In genomic region chr17:14904406-14904805, GRCh38 we compare ENCODE assay signal across 18 cellular contexts.
DNase-seq lines count a peak whose midpoint lies in the region; ATAC-seq and TF ChIP-seq lines count a peak whose summit lies in the region.
"Had no signal": no experiment of that assay in that cellular context is flagged by ENCODE, and none has a peak within 500 bp of the region (broad histone marks: within the 10 kb centered on the region; RNA-seq: fewer than 3 reads in every experiment).

No MANE protein-coding gene starts in this region.

- no peak overlapping the region for H3K27ac Mint-ChIP-seq in WTC11
- H3K27ac Mint-ChIP-seq: CD4-positive, CD25-positive, alpha-beta regulatory T cell had no signal

- H3K36me3 Mint-ChIP-seq in WTC11: no peaks in the 10 kb centered on the region
- H3K36me3 Mint-ChIP-seq: CD4-positive, CD25-positive, alpha-beta regulatory T cell had no signal

- POLR2A ChIA-PET in WTC11 (lab: Charles Lee): no interaction called here

- no peak overlapping the region for H3K4me3 ChIP-seq in cardiac fibroblast (replicated peaks in 1 of 2; ENCODE audit: low read depth in 2 of 2, low read length in 2 of 2)

- H3K9me3 Mint-ChIP-seq in WTC11: peaks cover 2% of the 10 kb centered on the region; the same call in 1 of the 2 replicates

- H3K27me3 Mint-ChIP-seq in WTC11 (ENCODE audit: low read depth): no peaks in the 10 kb centered on the region

- ATAC-seq in WTC11 (no peak), HG03342 (IDR thresholded peaks at IDR 0.05; ENCODE audit: unreplicated experiment) (no peak)
- ATAC-seq: PC-3 had no signal

- CTCF ChIA-PET in WTC11 (lab: Charles Lee): no interaction called here

- H3K4me3 Mint-ChIP-seq in WTC11: no peak overlapping the region
- H3K4me3 Mint-ChIP-seq: CD4-positive, CD25-positive, alpha-beta regulatory T cell had no signal

- DNase-seq in ELR (ENCODE audit: low read depth) (peak; percentile 58), cardiac fibroblast (ENCODE audit: low read depth in 2 of 2) (peak; percentile 11 to 74), iris pigment epithelial cell (ENCODE audit: low read depth) (peak; percentile 54), stromal cell of bone marrow (ENCODE audit: low read depth) (peak; percentile 67), WTC11 (ENCODE audit: low spot score) (no peak), retina (no peak)
- DNase-seq: CD4-positive, CD25-positive, alpha-beta regulatory T cell; COR-L47; DMS 273 treated with DMSO at 0.1 percent for 48 hours; DND-41; GF-D8; NCI-H1417; NCI-H1930; NCI-H2171; NCI-H526; PC-3; SIG-M5 had no signal

- TF ChIP-seq CTCF in cardiac fibroblast (IDR thresholded peaks at IDR 0.05; ENCODE audit: low read depth, low read length) (no peak), WTC11 (IDR thresholded peaks at IDR 0.05) (no peak)

- peaks cover 4% of the 10 kb centered on the region; the same call in 1 of the 2 replicates for H3K4me1 Mint-ChIP-seq in WTC11
- H3K4me1 Mint-ChIP-seq: CD4-positive, CD25-positive, alpha-beta regulatory T cell had no signal

TF ChIP-seq in WTC11, 78 proteins besides CTCF, POLR2A, EP300 and RAD21 (continues in another document):
- TF ChIP-seq AFF4 (CRISPR knock-in tag; IDR thresholded peaks at IDR 0.05; ENCODE audit: borderline replicate concordance) (no peak), HMGA2 (CRISPR knock-in tag; IDR thresholded peaks at IDR 0.05) (no peak), ZNF317 (CRISPR knock-in tag; IDR thresholded peaks at IDR 0.05; ENCODE audit: borderline replicate concordance, low read depth) (no peak), ZNF138 (CRISPR knock-in tag; conservative IDR thresholded peaks at IDR 0.05) (no peak), USF2 (CRISPR knock-in tag; IDR thresholded peaks at IDR 0.05) (no peak), STAT6 (CRISPR knock-in tag; conservative IDR thresholded peaks at IDR 0.05; ENCODE audit: low read depth) (no peak), PRDM15 (CRISPR knock-in tag; IDR thresholded peaks at IDR 0.05) (no peak), FOXJ3 (CRISPR knock-in tag; IDR thresholded peaks at IDR 0.05; ENCODE audit: borderline replicate concordance) (no peak), ATF2 (CRISPR knock-in tag; IDR thresholded peaks at IDR 0.05; ENCODE audit: borderline replicate concordance, low read depth) (no peak), PRRX2 (CRISPR knock-in tag; IDR thresholded peaks at IDR 0.05) (no peak)

Comparison
In these comparisons a context has a peak if more than half of its experiments do, and no peak if none do; other contexts are left out.
1. DNase-seq: peak in ELR (single experiment), cardiac fibroblast (2 of 2), iris pigment epithelial cell (single experiment) and stromal cell of bone marrow (single experiment); none in WTC11 (single experiment) and retina (single experiment).